8 cellular contexts compared by ENCODE assay signal in the genomic region with DNA sequence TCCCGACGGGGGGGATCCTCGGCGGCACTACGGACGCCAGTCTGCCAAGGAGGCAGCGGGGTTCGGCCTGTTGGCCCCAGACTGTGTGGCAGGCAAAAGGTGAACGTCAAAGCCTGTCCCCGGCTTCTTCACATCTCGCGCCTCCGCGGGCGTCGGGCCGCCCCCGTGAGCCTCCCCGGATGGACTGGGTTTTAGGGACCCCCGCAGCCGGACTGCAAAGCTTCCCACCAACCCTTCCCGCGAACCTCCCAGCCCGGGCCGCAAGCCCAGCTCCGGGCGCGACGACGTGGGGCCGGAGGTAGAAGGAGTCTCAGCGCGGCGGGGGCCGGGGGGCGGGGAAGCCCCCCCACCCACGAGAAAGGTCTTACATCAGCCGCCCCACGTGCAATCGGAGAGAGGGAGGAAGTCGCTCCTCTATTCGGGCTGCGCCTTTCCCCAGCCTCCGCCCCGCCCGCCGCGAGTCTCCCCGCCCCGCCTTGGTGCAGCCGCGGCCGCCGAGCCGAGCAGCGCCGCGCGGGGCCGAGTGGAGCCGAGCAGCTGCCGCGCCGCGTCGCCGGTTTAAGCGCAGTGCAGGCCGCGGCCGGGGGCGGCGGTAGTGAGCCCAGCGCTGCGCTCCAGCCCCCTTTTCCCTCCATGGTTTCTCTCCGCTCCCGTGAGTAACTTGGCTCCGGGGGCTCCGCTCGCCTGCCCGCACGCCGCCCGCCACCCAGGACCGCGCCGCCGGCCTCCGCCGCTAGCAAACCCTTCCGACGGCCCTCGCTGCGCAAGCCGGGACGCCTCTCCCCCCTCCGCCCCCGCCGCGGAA. TPM values are rescaled to one million over a fixed set of nuclear protein-coding genes. Genes with fewer than 3 reads are reported as not detected.
DNase-seq lines count a peak whose midpoint lies in the region; TF ChIP-seq lines count a peak whose summit lies in the region.

A gene (plus strand): TSS at position 623 of the 805 bp plus-strand sequence. CDS start 215 bp downstream, outside the sequence.

- H3K36me3 ChIP-seq in H7 (replicated peaks; ENCODE audit: control insufficient read depth, insufficient read depth, low read length) (no peaks in the 10 kb centered on the region), SJSA1 (peaks cover 35% of the 10 kb centered on the region), neutrophil (no peaks in the 10 kb centered on the region)

- H3K4me3 ChIP-seq in H7 (ENCODE audit: insufficient read depth, low read depth, low read length) (peak within 1 kb of the TSS; percentile 88), SJSA1 (peak within 1 kb of the TSS; percentile 99), neutrophil (ENCODE audit: low read depth in 1 of 2, low read length in 1 of 2) (peak within 1 kb of the TSS; percentile 92 to 99)

- H3K27me3 ChIP-seq in H7 (ENCODE audit: control insufficient read depth, insufficient read depth, low read length) (peaks cover 54% of the 10 kb centered on the region), SJSA1 (replicated peaks) (no peaks in the 10 kb centered on the region; the same call in 1 of the 2 replicates), neutrophil (no peaks in the 10 kb centered on the region)

- DNase-seq in GF-D8 (lab: John Stamatoyannopoulos, UW) (peak; percentile 77), H7 (peak; percentile 94), M059J (ENCODE audit: low read depth) (peak; percentile 87), SJSA1 (ENCODE audit: low read depth in 1 of 2, low spot score in 2 of 2) (peak; percentile 84 to 87), foreskin melanocyte (peak; percentile 81)
- DNase-seq in activated naive CD4-positive, alpha-beta T cell (lab: John Stamatoyannopoulos, UW) = peak; percentile 87 to 96 (median 89)

- peak within 1 kb of the TSS; percentile 100 for H3K27ac ChIP-seq in SJSA1
- peak within 1 kb of the TSS; percentile 89 for H3K27ac ChIP-seq in neutrophil

- H3K9me3 ChIP-seq in SJSA1 (replicated peaks) (peaks cover 4% of the 10 kb centered on the region), neutrophil (no peaks in the 10 kb centered on the region)

- H3K4me1 ChIP-seq in SJSA1 (replicated peaks) (peaks cover 22% of the 10 kb centered on the region), neutrophil (ENCODE audit: control insufficient read depth in 1 of 2, insufficient read depth in 1 of 2, low read depth in 1 of 2, low read length in 1 of 2) (peaks cover 25 to 26% of the 10 kb centered on the region in 2 experiments)

- TF ChIP-seq CTCF in neutrophil (IDR thresholded peaks at IDR 0.05) (peak; percentile 99), subcutaneous adipose tissue (IDR thresholded peaks at IDR 0.05; ENCODE audit: low read depth) (no peak)

RNA-seq across cellular contexts. Expression of the gene that starts here (rescaled TPM):
- 6.7 and 10.6 TPM in 2 replicates for total RNA-seq in H7 (2014; rRNA removed; shearing (Covaris generic))
- 12.6 and 23.6 TPM in 2 replicates for total RNA-seq in M059J (2014; rRNA removed; shearing (Covaris generic))
- total RNA-seq in SJSA1 (2014; rRNA removed; shearing (Covaris generic)) = 10.1 and 15.1 TPM in 2 replicates
- 10 to 100 TPM; 32.8 to 61.4 (median 43.8) TPM for total RNA-seq in subcutaneous adipose tissue

Comparison
In these comparisons a context has a peak if more than half of its experiments do, and no peak if none do; other contexts are left out.
1. Peak in every context shown above with its lines: DNase-seq, H3K4me3 ChIP-seq and H3K27ac ChIP-seq.